ENCODE assay signal across 15 cellular contexts in the genomic region with DNA sequence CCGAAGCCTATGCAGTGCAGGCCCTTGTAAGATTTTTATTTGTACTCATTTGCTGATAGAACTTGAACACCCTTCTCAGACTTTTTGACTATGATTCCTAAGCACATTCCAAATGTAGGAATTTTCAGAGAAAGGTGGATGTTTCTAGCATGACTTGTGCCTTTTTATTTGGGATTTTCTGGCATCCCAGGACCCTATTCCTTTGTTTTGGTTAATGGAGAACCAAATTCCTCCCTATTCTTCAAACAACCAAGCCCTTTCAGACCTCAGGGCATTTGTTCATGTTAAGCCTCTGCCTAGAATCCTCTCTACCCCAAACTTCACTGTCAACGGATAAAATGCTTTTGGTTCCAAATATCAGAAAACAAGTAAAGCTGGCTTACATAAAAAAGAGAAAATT.
DNase-seq lines count a peak whose midpoint lies in the region; ATAC-seq, FAIRE-seq and TF ChIP-seq lines count a peak whose summit lies in the region.
"Had no signal": no experiment of that assay in that cellular context is flagged by ENCODE, and none has a peak within 500 bp of the region (broad histone marks: within the 10 kb centered on the region; RNA-seq: fewer than 3 reads in every experiment).

No MANE protein-coding gene starts in this region.

- H3K27ac ChIP-seq in astrocyte (ENCODE audit: low read depth, low read length) (peak overlapping the region; percentile 14), iPS-20b (ENCODE audit: low read length) (no peak overlapping the region), heart left ventricle (no peak overlapping the region)
- H3K27ac ChIP-seq in CD8-positive, alpha-beta T cell (ENCODE audit: low read depth, low read length), result no peak overlapping the region
- H3K27ac ChIP-seq: BLaER1 had no signal

- CTCF ChIA-PET in CD8-positive, alpha-beta T cell (lab: Charles Lee), result no interaction called here

- peaks cover 15% of the 10 kb centered on the region for H3K4me1 Mint-ChIP-seq in astrocyte (ENCODE audit: low read depth, unreplicated experiment)
- no peaks in the 10 kb centered on the region for H3K4me1 Mint-ChIP-seq in CD8-positive, alpha-beta T cell (ENCODE audit: low read depth)
- H3K4me1 Mint-ChIP-seq: IgD-negative memory B cell had no signal

- 81 to 84% (median 83%) methylated on average over 2 of the region's 2 CpGs for WGBS in heart left ventricle, 4 donors

- ATAC-seq in heart left ventricle, result no peak
- no peak for ATAC-seq in CD8-positive, alpha-beta T cell
- ATAC-seq: GM12878 had no signal

- H3K9me3 Mint-ChIP-seq in astrocyte (ENCODE audit: unreplicated experiment), result peaks cover 5% of the 10 kb centered on the region
- H3K9me3 Mint-ChIP-seq in CD8-positive, alpha-beta T cell, result no peaks in the 10 kb centered on the region

- no peaks in the 10 kb centered on the region for H3K27me3 ChIP-seq in HAP-1 (ENCODE audit: low read depth)
- no peaks in the 10 kb centered on the region for H3K27me3 ChIP-seq in astrocyte (ENCODE audit: insufficient read depth, low read length)
- no peaks in the 10 kb centered on the region for H3K27me3 ChIP-seq in iPS-20b (ENCODE audit: insufficient read depth, low read length)
- H3K27me3 ChIP-seq in heart left ventricle, result no peaks in the 10 kb centered on the region
- H3K27me3 ChIP-seq in CD8-positive, alpha-beta T cell (ENCODE audit: insufficient read depth, low read length), result no peaks in the 10 kb centered on the region
- H3K27me3 ChIP-seq: BLaER1 had no signal

- peaks cover 11% of the 10 kb centered on the region; the same call in 1 of the 2 replicates for H3K9me3 ChIP-seq in HAP-1
- no peaks in the 10 kb centered on the region for H3K9me3 ChIP-seq in astrocyte (ENCODE audit: insufficient read depth, low read depth, low read length)
- no peaks in the 10 kb centered on the region for H3K9me3 ChIP-seq in iPS-20b (ENCODE audit: insufficient read depth, low read depth, low read length)
- no peaks in the 10 kb centered on the region for H3K9me3 ChIP-seq in heart left ventricle
- no peaks in the 10 kb centered on the region for H3K9me3 ChIP-seq in CD8-positive, alpha-beta T cell (ENCODE audit: low read length)
- H3K9me3 ChIP-seq: BLaER1 had no signal

- TF ChIP-seq CTCF in astrocyte (IDR thresholded peaks at IDR 0.05; ENCODE audit: insufficient read depth, low read depth, low read length) (no peak), heart left ventricle (IDR thresholded peaks at IDR 0.05) (no peak)
- no peak for TF ChIP-seq CTCF in CD8-positive, alpha-beta T cell (IDR thresholded peaks at IDR 0.05)

- H3K27me3 Mint-ChIP-seq in astrocyte (ENCODE audit: low read depth, unreplicated experiment), result no peaks in the 10 kb centered on the region
- H3K27me3 Mint-ChIP-seq in CD8-positive, alpha-beta T cell (ENCODE audit: low read depth), result peaks cover 5% of the 10 kb centered on the region

- peak; percentile 53 for DNase-seq in EH (ENCODE audit: low read depth)
- DNase-seq in HAP-1 (ENCODE audit: low spot score in 2 of 2), result peak; percentile 40 to 72
- DNase-seq in astrocyte (ENCODE audit: low read depth), result no peak
- DNase-seq in heart left ventricle, result no peak
- no peak for DNase-seq in NOMO-1 treated with DMSO at 0.1 percent for 48 hours (lab: John Stamatoyannopoulos, UW; ENCODE audit: unreplicated experiment)
- DNase-seq in CD8-positive, alpha-beta T cell, result no peak
- no peak for DNase-seq in stimulated activated CD4-positive, alpha-beta T cell treated with anti-CD3 and anti-CD28 coated beads, Interleukin-4, amount 100 ng/mL, for 1 hour
- DNase-seq: 8988T, AML-193, DMS53 had no signal

- no peak overlapping the region for H3K4me3 Mint-ChIP-seq in astrocyte (ENCODE audit: unreplicated experiment)
- H3K4me3 Mint-ChIP-seq in CD8-positive, alpha-beta T cell, result no peak overlapping the region

- FAIRE-seq in astrocyte (lab: Jason Lieb, UNC), result no peak
- FAIRE-seq: GM12878, GM18507 had no signal

- POLR2A ChIA-PET in CD8-positive, alpha-beta T cell (lab: Charles Lee), result no interaction called here

- no peaks in the 10 kb centered on the region for H3K36me3 ChIP-seq in HAP-1 (replicated peaks)
- H3K36me3 ChIP-seq in astrocyte (ENCODE audit: insufficient read depth, low read length), result no peaks in the 10 kb centered on the region
- H3K36me3 ChIP-seq in iPS-20b (ENCODE audit: insufficient read depth, low read depth, low read length), result no peaks in the 10 kb centered on the region
- no peaks in the 10 kb centered on the region for H3K36me3 ChIP-seq in heart left ventricle
- no peaks in the 10 kb centered on the region for H3K36me3 ChIP-seq in CD8-positive, alpha-beta T cell (ENCODE audit: insufficient read depth, low read length)
- H3K36me3 ChIP-seq: BLaER1 had no signal

- no peak overlapping the region for H2AFZ ChIP-seq in astrocyte (ENCODE audit: low read depth, low read length)

- no peaks in the 10 kb centered on the region for H3K79me2 ChIP-seq in astrocyte (ENCODE audit: insufficient read depth, low read length)

- H3K27ac Mint-ChIP-seq in astrocyte (ENCODE audit: unreplicated experiment), result no peak overlapping the region
- H3K27ac Mint-ChIP-seq in CD8-positive, alpha-beta T cell, result no peak overlapping the region
- H3K27ac Mint-ChIP-seq: IgD-negative memory B cell had no signal

- H4K20me1 ChIP-seq in astrocyte (ENCODE audit: insufficient read depth, low read length), result no peaks in the 10 kb centered on the region
- H4K20me1 ChIP-seq: BLaER1 had no signal

- no peak overlapping the region for H3K4me2 ChIP-seq in astrocyte (ENCODE audit: low read length)
- H3K4me2 ChIP-seq: BLaER1 had no signal

- H3K4me1 ChIP-seq in HAP-1 (peaks cover 49% of the 10 kb centered on the region), astrocyte (ENCODE audit: insufficient read depth, low read length) (peaks cover 45% of the 10 kb centered on the region), iPS-20b (ENCODE audit: insufficient read depth, low read length) (peaks cover 16% of the 10 kb centered on the region), heart left ventricle (no peaks in the 10 kb centered on the region)
- H3K4me1 ChIP-seq in CD8-positive, alpha-beta T cell (ENCODE audit: insufficient read depth, low read length), result no peaks in the 10 kb centered on the region
- H3K4me1 ChIP-seq: BLaER1 had no signal

- H3K4me3 ChIP-seq in HAP-1 (no peak overlapping the region), astrocyte (ENCODE audit: insufficient read depth, low read depth, low read length) (no peak overlapping the region), iPS-20b (ENCODE audit: low read length) (0 out of 2 replicates have a peak overlapping the region, but pooled peaks have one; percentile 13), heart left ventricle (no peak overlapping the region)
- no peak overlapping the region for H3K4me3 ChIP-seq in CD8-positive, alpha-beta T cell (ENCODE audit: low read depth, low read length)
- H3K4me3 ChIP-seq: BLaER1, GM12878 had no signal

- intact Hi-C loops in heart left ventricle (cut with DNase I), result no loop called here
- intact Hi-C loops in CD8-positive, alpha-beta T cell (cut with DNase I, micrococcal nuclease), result no loop called here

- no peaks in the 10 kb centered on the region for H3K36me3 Mint-ChIP-seq in astrocyte (ENCODE audit: low read depth, unreplicated experiment)
- no peaks in the 10 kb centered on the region for H3K36me3 Mint-ChIP-seq in CD8-positive, alpha-beta T cell
- H3K36me3 Mint-ChIP-seq: IgD-negative memory B cell had no signal

- in situ Hi-C loops in HAP-1 (cut with MboI; ENCODE audit: low sequenced_read_pairs), result loop anchor here (25.0 kb wide), 1 partner anchor 324 kb away; no protein-coding TSS in a partner anchor

- H3K9ac ChIP-seq in astrocyte (ENCODE audit: low read length), result no peak overlapping the region
- H3K9ac ChIP-seq in iPS-20b (ENCODE audit: low read depth, low read length), result no peak overlapping the region
- H3K9ac ChIP-seq: BLaER1 had no signal

- no peak for TF ChIP-seq POLR2A in heart left ventricle (IDR thresholded peaks at IDR 0.05)

Comparison
In these comparisons a context has a peak if more than half of its experiments do, and no peak if none do; other contexts are left out.
1. DNase-seq: peak in EH (single experiment) and HAP-1 (2 of 2); none in astrocyte (single experiment), heart left ventricle (0 of 5), NOMO-1 treated with DMSO at 0.1 percent for 48 hours (single experiment), CD8-positive, alpha-beta T cell (0 of 7) and stimulated activated CD4-positive, alpha-beta T cell treated with anti-CD3 and anti-CD28 coated beads, Interleukin-4, amount 100 ng/mL, for 1 hour (single experiment).